1 cellular context compared by ENCODE assay signal in the genomic region with DNA sequence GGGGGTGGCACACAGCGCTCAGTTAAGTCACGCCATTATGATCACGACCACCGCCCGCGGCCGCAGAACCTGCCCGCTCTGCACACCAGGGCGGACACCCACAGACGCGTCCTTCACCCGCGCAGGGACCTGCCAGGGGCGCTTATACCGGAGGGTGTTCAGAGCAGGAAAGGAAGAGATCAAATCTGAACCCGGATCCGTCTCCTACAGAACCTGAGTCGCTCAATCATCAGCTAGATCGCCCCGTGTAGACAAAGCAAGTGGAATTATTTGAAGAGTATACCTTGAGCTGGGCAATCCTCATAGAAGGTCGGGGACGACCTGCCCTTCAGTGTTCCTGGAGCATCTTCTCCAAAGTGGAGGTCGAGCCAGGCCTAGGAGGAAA.
TF ChIP-seq lines count a peak whose summit lies in the region.

No MANE protein-coding gene starts in this region.

TF ChIP-seq in HepG2, 621 proteins besides CTCF, POLR2A, EP300 and RAD21 (continued from another document):
- TF ChIP-seq RXRA (CRISPR knock-in tag; IDR thresholded peaks at IDR 0.05) (0 out of 2 replicates have a peak, but pooled peaks have one; percentile 0), ZNF234 (CRISPR knock-in tag; conservative IDR thresholded peaks at IDR 0.05) (no peak)
